In the genomic region with DNA sequence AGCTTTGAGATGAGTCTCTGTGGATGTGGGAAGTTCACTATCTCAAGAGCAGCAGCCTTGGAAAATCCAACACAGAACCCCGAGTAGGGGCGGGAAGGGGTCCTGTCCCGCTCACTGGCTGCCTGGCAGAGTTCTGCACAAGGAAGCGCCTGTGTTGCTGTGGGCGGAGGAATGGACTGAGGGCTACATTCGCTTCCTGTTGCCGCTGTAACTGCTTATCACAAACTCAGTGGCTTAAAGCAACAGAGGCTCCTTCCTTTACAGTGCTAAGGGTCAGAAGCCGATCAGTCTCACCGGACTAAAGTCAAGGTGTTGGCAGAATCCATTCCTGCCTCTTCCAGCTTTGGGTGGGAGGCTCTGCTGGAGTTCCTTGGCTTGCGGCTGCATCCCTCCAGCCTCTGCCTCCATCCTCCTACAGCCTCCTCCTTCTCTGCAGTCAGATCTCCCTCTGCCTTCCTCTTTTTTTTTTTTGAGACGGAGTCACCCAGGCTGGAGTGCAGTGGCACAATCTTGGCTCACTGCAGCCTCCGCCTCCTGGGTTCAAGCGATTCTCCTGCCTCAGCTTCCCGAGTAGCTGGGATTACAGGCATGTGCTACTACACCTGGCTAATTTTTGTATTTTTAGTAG, we compare ENCODE assay signal across 8 cellular contexts.
A peak's percentile ranks its signal among the peaks of the same experiment; 100 is the strongest.
DNase-seq lines count a peak whose midpoint lies in the region; ATAC-seq and TF ChIP-seq lines count a peak whose summit lies in the region.

No MANE protein-coding gene starts in this region.

- TF ChIP-seq POLR2A in NB4 (IDR thresholded peaks at IDR 0.05; ENCODE audit: extremely low read depth, insufficient read length): no peak
- TF ChIP-seq POLR2A in body of pancreas (IDR thresholded peaks at IDR 0.05): no peak

- TF ChIP-seq CTCF in NB4 (IDR thresholded peaks at IDR 0.05; ENCODE audit: low read depth, low read length) (no peak), body of pancreas (IDR thresholded peaks at IDR 0.05) (no peak)

- POLR2A ChIA-PET in naive thymus-derived CD4-positive, alpha-beta T cell (lab: Charles Lee): interaction anchor here (1.0 to 66.9 kb wide), 15 partner anchors 16 to 684 kb away, joined by 3 to 3353 read pairs (median 9); partner anchors contain the start of genes TMC6, TMC8 and TNRC6C

- peaks cover 0 to 9% (median 0%) of the 10 kb centered on the region in 11 donors for H3K9me3 Mint-ChIP-seq in naive thymus-derived CD4-positive, alpha-beta T cell

- 56 to 77% methylated on average over 7 to 14 of the region's 14 CpGs for WGBS in body of pancreas, 2 donors

- CTCF ChIA-PET in naive thymus-derived CD4-positive, alpha-beta T cell (lab: Charles Lee): interaction anchor here (0.9 to 4.6 kb wide), 8 partner anchors 7 to 48 kb away, joined by 3 to 21 read pairs (median 4); no protein-coding TSS in a partner anchor

- H3K4me1 Mint-ChIP-seq in naive thymus-derived CD4-positive, alpha-beta T cell: peaks cover 69 to 96% (median 86%) of the 10 kb centered on the region in 7 donors

- no peaks in the 10 kb centered on the region for H3K9me3 ChIP-seq in body of pancreas
- H3K9me3 ChIP-seq in naive thymus-derived CD4-positive, alpha-beta T cell (ENCODE audit: control insufficient read depth in 2 of 3, low read length in 3 of 3): no peaks in the 10 kb centered on the region

- peak overlapping the region; percentile 93 to 100 (median 99) for H3K27ac Mint-ChIP-seq in naive thymus-derived CD4-positive, alpha-beta T cell

- ATAC-seq in GM18909 (IDR thresholded peaks at IDR 0.05; ENCODE audit: poor library complexity, unreplicated experiment) (peak; percentile 14), body of pancreas (peak; percentile 54), GM21529 (IDR thresholded peaks at IDR 0.05; ENCODE audit: unreplicated experiment) (no peak), HG03159 (IDR thresholded peaks at IDR 0.05; ENCODE audit: unreplicated experiment) (no peak)
- ATAC-seq in naive thymus-derived CD4-positive, alpha-beta T cell: peak; percentile 43

- intact Hi-C loops in body of pancreas (cut with DNase I): no loop called here
- intact Hi-C loops in naive thymus-derived CD4-positive, alpha-beta T cell (cut with micrococcal nuclease): loop anchor here (1.0 to 10.0 kb wide), 10 partner anchors 7 to 1309 kb away; partner anchors contain the start of genes MFSD11 (in 1 of the 2), SRSF2 (in 1 of the 2) and TMC8 (in 1 of the 2)

- DNase-seq in NB4 (ENCODE audit: low read depth) (peak; percentile 85), body of pancreas (peak in 2 of 4 donors; percentile 50 to 53), ecto neural progenitor cell (ENCODE audit: low spot score) (no peak), DMS53 treated with DMSO at 0.1 percent for 48 hours (lab: John Stamatoyannopoulos, UW; ENCODE audit: unreplicated experiment) (no peak)
- peak in 5 of 9 donors; percentile 63 to 76 (median 73) for DNase-seq in naive thymus-derived CD4-positive, alpha-beta T cell

- H3K4me3 Mint-ChIP-seq in naive thymus-derived CD4-positive, alpha-beta T cell: peak overlapping the region; percentile 77 to 98 (median 86)

- H3K27me3 ChIP-seq in body of pancreas: no peaks in the 10 kb centered on the region
- no peaks in the 10 kb centered on the region for H3K27me3 ChIP-seq in naive thymus-derived CD4-positive, alpha-beta T cell (ENCODE audit: control insufficient read depth in 2 of 2, insufficient read depth in 2 of 2, low read length in 2 of 2)

- no peaks in the 10 kb centered on the region for H3K36me3 ChIP-seq in body of pancreas (replicated peaks in 1 of 2; ENCODE audit: insufficient read depth in 1 of 2, low read depth in 2 of 2)
- peaks cover 0 to 4% (median 0%) of the 10 kb centered on the region in 3 experiments for H3K36me3 ChIP-seq in naive thymus-derived CD4-positive, alpha-beta T cell (ENCODE audit: control insufficient read depth in 2 of 3, insufficient read depth in 3 of 3, low read length in 3 of 3)

- H3K4me3 ChIP-seq in NB4 (ENCODE audit: low read depth, low read length) (peak overlapping the region; percentile 44), body of pancreas (no peak overlapping the region)
- H3K4me3 ChIP-seq in naive thymus-derived CD4-positive, alpha-beta T cell (ENCODE audit: low read length): peak overlapping the region; percentile 57

- H3K4me1 ChIP-seq in body of pancreas: peaks cover 47% of the 10 kb centered on the region
- peaks cover 83 to 87% of the 10 kb centered on the region in 2 donors for H3K4me1 ChIP-seq in naive thymus-derived CD4-positive, alpha-beta T cell (ENCODE audit: control insufficient read depth in 2 of 2, insufficient read depth in 2 of 2, low read length in 2 of 2)

- no peaks in the 10 kb centered on the region for H3K27me3 Mint-ChIP-seq in naive thymus-derived CD4-positive, alpha-beta T cell

- H3K27ac ChIP-seq in body of pancreas: peak overlapping the region in 3 of 4 donors; percentile 41 to 68 (median 63)
- peak overlapping the region; percentile 92 for H3K27ac ChIP-seq in naive thymus-derived CD4-positive, alpha-beta T cell (ENCODE audit: low read depth, low read length)

- H3K36me3 Mint-ChIP-seq in naive thymus-derived CD4-positive, alpha-beta T cell: peaks cover 0 to 29% (median 0%) of the 10 kb centered on the region in 5 donors

Comparison
In these comparisons a context has a peak if more than half of its experiments do, and no peak if none do; other contexts are left out.
1. ATAC-seq: peak in GM18909 (single experiment), body of pancreas (single experiment) and naive thymus-derived CD4-positive, alpha-beta T cell (single experiment); none in GM21529 (single experiment) and HG03159 (single experiment).
2. DNase-seq: peak in NB4 (single experiment) and naive thymus-derived CD4-positive, alpha-beta T cell (5 of 9); none in ecto neural progenitor cell (single experiment) and DMS53 treated with DMSO at 0.1 percent for 48 hours (single experiment).
3. H3K4me3 ChIP-seq: peak in NB4 (single experiment) and naive thymus-derived CD4-positive, alpha-beta T cell (single experiment); none in body of pancreas (0 of 2).